Comparison of ENCODE assay signal across 7 cellular contexts in the genomic region with DNA sequence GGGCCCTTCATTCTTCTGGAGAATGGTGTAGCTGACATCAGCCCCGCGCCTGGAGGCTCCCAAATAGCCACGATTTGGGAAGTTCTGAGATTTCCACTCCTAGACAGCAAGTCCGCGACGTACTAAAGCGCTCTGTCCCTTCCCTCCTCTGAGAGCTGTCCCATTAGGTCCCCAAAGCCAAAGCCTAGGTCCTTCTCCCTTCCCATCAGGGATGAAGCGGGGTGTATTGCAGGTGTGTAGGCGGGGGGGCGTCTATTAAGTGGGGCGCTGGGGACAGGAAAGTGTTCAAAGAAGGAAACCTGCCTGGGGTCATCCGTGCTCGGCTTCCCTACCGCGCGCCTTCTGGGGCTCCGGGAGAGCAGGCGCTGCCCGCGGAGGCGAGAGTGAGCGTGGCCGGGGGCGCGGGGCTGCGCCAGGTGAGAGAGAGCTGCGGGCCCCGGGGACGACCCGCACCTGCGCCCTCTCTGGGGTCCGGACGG. TPM values are rescaled to one million over a fixed set of nuclear protein-coding genes. Genes with fewer than 3 reads are reported as not detected.
DNase-seq lines count a peak whose midpoint lies in the region; ATAC-seq and TF ChIP-seq lines count a peak whose summit lies in the region.

No MANE protein-coding gene starts in this region.

- peaks cover 16 to 41% (median 31%) of the 10 kb centered on the region in 3 donors for H3K27me3 ChIP-seq in gastrocnemius medialis

- peak; percentile 16 for ATAC-seq in GM21723 (IDR thresholded peaks at IDR 0.05; ENCODE audit: unreplicated experiment)
- ATAC-seq in Right ventricle myocardium superior (ENCODE audit: poor library complexity): peak; percentile 42
- no peak for ATAC-seq in gastrocnemius medialis
- no peak for ATAC-seq in GM21390 (IDR thresholded peaks at IDR 0.05; ENCODE audit: unreplicated experiment)

- no peak for TF ChIP-seq POLR2A in gastrocnemius medialis (IDR thresholded peaks at IDR 0.05)

- no peak overlapping the region for H3K9ac ChIP-seq in SK-N-MC (ENCODE audit: insufficient read length)

- H3K36me3 ChIP-seq in SK-N-MC (ENCODE audit: insufficient read depth, low read length): no peaks in the 10 kb centered on the region
- H3K36me3 ChIP-seq in gastrocnemius medialis: no peaks in the 10 kb centered on the region

- no peak overlapping the region for H3K27ac ChIP-seq in SK-N-MC
- H3K27ac ChIP-seq in gastrocnemius medialis: no peak overlapping the region

- H3K9me3 ChIP-seq in SK-N-MC (ENCODE audit: low read depth, low read length): no peaks in the 10 kb centered on the region
- no peaks in the 10 kb centered on the region for H3K9me3 ChIP-seq in gastrocnemius medialis

- intact Hi-C loops in Right ventricle myocardium superior (cut with DNase I) (no loop called here), gastrocnemius medialis (cut with DNase I; ENCODE audit: low total_unique reads) (no loop called here)

- in situ Hi-C loops in gastrocnemius medialis (cut with MboI; ENCODE audit: low sequenced_read_pairs in 4 of 4): no loop called here

- H3K4me3 ChIP-seq in SK-N-MC (peak overlapping the region; percentile 42), gastrocnemius medialis (peak overlapping the region; percentile 41 to 54 (median 48))

- H3K4me1 ChIP-seq in gastrocnemius medialis: no peaks in the 10 kb centered on the region

- DNase-seq in SK-N-MC (ENCODE audit: low read depth, low spot score) (no peak), Right ventricle myocardium superior (no peak), gastrocnemius medialis (no peak), SKM-1 treated with dmso at 0.1 percent for 144 hours (lab: John Stamatoyannopoulos, UW; ENCODE audit: unreplicated experiment) (no peak)
- no peak for DNase-seq in activated CD4-positive, CD25-positive, alpha-beta regulatory T cell (lab: John Stamatoyannopoulos, UW)

- TF ChIP-seq CTCF in gastrocnemius medialis (IDR thresholded peaks at IDR 0.05 in 4 of 5, conservative IDR thresholded peaks at IDR 0.05 in 1 of 5): no peak

RNA-seq across cellular contexts. Expression of a gene that starts 0.6 kb away (rescaled TPM):
- total RNA-seq in Right ventricle myocardium superior: 2.2 TPM
- under 1 TPM in 3 of 4 donors, not detected in 1; 0.62 to 0.69 (median 0.66) TPM for total RNA-seq in gastrocnemius medialis

Comparison
In these comparisons a context has a peak if more than half of its experiments do, and no peak if none do; other contexts are left out.
1. ATAC-seq: peak in GM21723 (single experiment) and Right ventricle myocardium superior (single experiment); none in gastrocnemius medialis (0 of 2) and GM21390 (single experiment).